Comparison of ENCODE assay signal across 8 cellular contexts in genomic region chr17:77400445-77400870, GRCh38.
DNase-seq lines count a peak whose midpoint lies in the region; ATAC-seq, FAIRE-seq and TF ChIP-seq lines count a peak whose summit lies in the region.

No MANE protein-coding gene starts in this region.

- POLR2A ChIA-PET in AG04450 (lab: Yijun Ruan, JAX) (interaction anchor here (0.5 to 0.8 kb wide), 3 partner anchors 9 to 884 kb away, joined by 3 to 9 read pairs (median 4); no protein-coding TSS in a partner anchor), K562 (lab: Yijun Ruan, JAX) (interaction anchor here (0.5 to 1.9 kb wide), 4 partner anchors 10 to 78 kb away, joined by 3 to 8 read pairs (median 6); no protein-coding TSS in a partner anchor)

- H3K27ac Mint-ChIP-seq in stimulated activated effector memory CD8-positive, alpha-beta T cell treated with anti-CD3 and anti-CD28 coated beads, Interleukin-12 subunit alpha, Interleukin-12 subunit beta, amount 100 ng/mL, for 72 hours, result peak overlapping the region; percentile 92

- no peak overlapping the region for H2BK120ac ChIP-seq in mesenchymal stem cell (ENCODE audit: low read depth, low read length)

- TF ChIP-seq EP300 in K562 (IDR thresholded peaks at IDR 0.05; ENCODE audit: low read length), result no peak

- no peak overlapping the region for H3K4ac ChIP-seq in mesenchymal stem cell (ENCODE audit: low read depth in 1 of 2, low read length in 2 of 2)

- in situ Hi-C loops in K562 (cut with MboI), result no loop called here

- H3K9ac ChIP-seq in K562 (ENCODE audit: insufficient read depth in 1 of 2, low read depth in 2 of 2, low read length in 2 of 2), result peak overlapping the region in 1 of 2 experiments; percentile 61; a peak in 2 of 4 replicates
- H3K9ac ChIP-seq in mesenchymal stem cell (ENCODE audit: low read length), result no peak overlapping the region

- no peak overlapping the region for H3K4me2 ChIP-seq in K562 (ENCODE audit: insufficient read depth, low read length)
- H3K4me2 ChIP-seq in mesenchymal stem cell (ENCODE audit: low read length, poor library complexity, severe bottlenecking), result no peak overlapping the region

- peak overlapping the region; percentile 94 for H3K4me3 Mint-ChIP-seq in stimulated activated effector memory CD8-positive, alpha-beta T cell treated with anti-CD3 and anti-CD28 coated beads, Interleukin-12 subunit alpha, Interleukin-12 subunit beta, amount 100 ng/mL, for 72 hours

- no peaks in the 10 kb centered on the region for H3K9me3 Mint-ChIP-seq in stimulated activated effector memory CD8-positive, alpha-beta T cell treated with anti-CD3 and anti-CD28 coated beads, Interleukin-12 subunit alpha, Interleukin-12 subunit beta, amount 100 ng/mL, for 72 hours

- no peak overlapping the region for H2AK5ac ChIP-seq in mesenchymal stem cell (ENCODE audit: low read length, severe bottlenecking)

- H3K36me3 ChIP-seq in K562 (ENCODE audit: control insufficient read depth, insufficient read depth, low read length) (peaks cover 20% of the 10 kb centered on the region; the same call in 2 of the 3 replicates), mesenchymal stem cell (ENCODE audit: control insufficient read depth in 1 of 2, insufficient read depth in 2 of 2, low read depth in 1 of 2, low read length in 2 of 2) (peaks cover 45 to 59% of the 10 kb centered on the region in 2 experiments)

- ATAC-seq in HG03175 (IDR thresholded peaks at IDR 0.05; ENCODE audit: unreplicated experiment) (peak; percentile 43), K562 (peak; percentile 94), GM21737 (IDR thresholded peaks at IDR 0.05; ENCODE audit: unreplicated experiment) (no peak)
- ATAC-seq in stimulated activated effector memory CD8-positive, alpha-beta T cell treated with anti-CD3 and anti-CD28 coated beads, Interleukin-12 subunit alpha, Interleukin-12 subunit beta, amount 100 ng/mL, for 72 hours, result peak; percentile 79

- intact Hi-C loops in K562 (cut with micrococcal nuclease), result loop anchor here (1.0 kb wide), 1 partner anchor 95 kb away; no protein-coding TSS in a partner anchor

- peaks cover 99% of the 10 kb centered on the region for H3K4me1 Mint-ChIP-seq in stimulated activated effector memory CD8-positive, alpha-beta T cell treated with anti-CD3 and anti-CD28 coated beads, Interleukin-12 subunit alpha, Interleukin-12 subunit beta, amount 100 ng/mL, for 72 hours

- no peak for TF ChIP-seq POLR2A in K562 (conservative IDR thresholded peaks at IDR 0.05)

- no peak overlapping the region for H2AFZ ChIP-seq in K562 (ENCODE audit: low read depth, low read length)
- H2AFZ ChIP-seq in mesenchymal stem cell (ENCODE audit: low read depth, low read length), result no peak overlapping the region

- H3K79me1 ChIP-seq in mesenchymal stem cell (replicated peaks; ENCODE audit: low read length, poor library complexity, severe bottlenecking), result peaks cover 16% of the 10 kb centered on the region

- H3K9me1 ChIP-seq in K562 (ENCODE audit: control insufficient read depth, insufficient read depth, low read length), result peaks cover 13% of the 10 kb centered on the region

- peak overlapping the region in 1 of 2 experiments; percentile 23 for H3K14ac ChIP-seq in mesenchymal stem cell (ENCODE audit: low read length in 2 of 2)

- H3K18ac ChIP-seq in mesenchymal stem cell (ENCODE audit: low read depth in 1 of 2, low read length in 2 of 2), result peak overlapping the region in 1 of 2 experiments; percentile 74

- TF ChIP-seq CTCF in AG04450 (IDR thresholded peaks at IDR 0.05; ENCODE audit: low read depth, low read length), result peak; percentile 33
- peak; percentile 43 to 60 (median 60); a peak in 4 of 6 replicates for TF ChIP-seq CTCF in K562 (IDR thresholded peaks at IDR 0.05 in 2 of 3, conservative IDR thresholded peaks at IDR 0.05 in 1 of 3; ENCODE audit: insufficient read depth in 2 of 3, low read depth in 1 of 3, low read length in 3 of 3)

- H3K36me3 Mint-ChIP-seq in stimulated activated effector memory CD8-positive, alpha-beta T cell treated with anti-CD3 and anti-CD28 coated beads, Interleukin-12 subunit alpha, Interleukin-12 subunit beta, amount 100 ng/mL, for 72 hours, result peaks cover 67% of the 10 kb centered on the region

- no peak overlapping the region for H2BK12ac ChIP-seq in mesenchymal stem cell (ENCODE audit: low read length in 2 of 2)

- no peak overlapping the region for H2BK5ac ChIP-seq in mesenchymal stem cell (ENCODE audit: low read depth, low read length, poor library complexity, severe bottlenecking)

- no peak overlapping the region for H3K23ac ChIP-seq in mesenchymal stem cell (ENCODE audit: low read length in 2 of 2)

- peak overlapping the region; percentile 21 for H4K91ac ChIP-seq in mesenchymal stem cell (ENCODE audit: low read length)

- CTCF ChIA-PET in AG04450 (lab: Charles Lee), result interaction anchor here (0.9 to 1.7 kb wide), 3 partner anchors 37 to 69 kb away, joined by 3 to 8 read pairs (median 6); no protein-coding TSS in a partner anchor
- CTCF ChIA-PET in K562 (lab: Yijun Ruan, JAX; ENCODE audit: low intra/inter-chr PET ratio), result no interaction called here

- peak overlapping the region; percentile 27 for H4K8ac ChIP-seq in mesenchymal stem cell (ENCODE audit: low read length)

- peaks cover 4% of the 10 kb centered on the region; the same call in 1 of the 2 replicates for H3K9me3 ChIP-seq in AG04450 (ENCODE audit: control insufficient read depth, insufficient read depth, low read length)
- H3K9me3 ChIP-seq in K562 (replicated peaks; ENCODE audit: control insufficient read depth, insufficient read depth, low read depth, low read length), result no peaks in the 10 kb centered on the region
- no peaks in the 10 kb centered on the region for H3K9me3 ChIP-seq in mesenchymal stem cell (ENCODE audit: control insufficient read depth, low read length)

- FAIRE-seq in K562 (lab: Jason Lieb, UNC), result no peak

- H4K20me1 ChIP-seq in K562 (replicated peaks; ENCODE audit: control insufficient read depth, insufficient read depth, low read length), result peaks cover 34% of the 10 kb centered on the region

- H3K27ac ChIP-seq in AG04450 (ENCODE audit: low read depth, low read length), result peak overlapping the region; percentile 31
- no peak overlapping the region for H3K27ac ChIP-seq in K562 (ENCODE audit: extremely low read depth, low read depth, low read length)
- H3K27ac ChIP-seq in mesenchymal stem cell (ENCODE audit: low read length, poor library complexity, severe bottlenecking), result no peak overlapping the region

- peak; percentile 37 to 65; a peak in 3 of 4 replicates for TF ChIP-seq RAD21 in K562 (CRISPR knock-in tag; conservative IDR thresholded peaks at IDR 0.05 in 1 of 2, IDR thresholded peaks at IDR 0.05 in 1 of 2)

- no peak overlapping the region for H2BK15ac ChIP-seq in mesenchymal stem cell (ENCODE audit: low read depth, poor library complexity, severe bottlenecking)

- no TSS peak for BruUV-seq in K562 (replicated peaks; lab: Mats Ljungman, UMichigan)

- peaks cover 40% of the 10 kb centered on the region for H3K79me2 ChIP-seq in K562 (ENCODE audit: control insufficient read depth, insufficient read depth, low read length)

- DNase-seq in AG04450 (ENCODE audit: low read depth, low spot score) (no peak), UCSD-AML1 (lab: John Stamatoyannopoulos, UW; ENCODE audit: unreplicated experiment) (peak; percentile 91), K562 (ENCODE audit: extremely low read depth in 1 of 4, low spot score in 3 of 4) (peak; percentile 42 to 63 (median 52)), mesenchymal stem cell (no peak), NCI-H128 (lab: John Stamatoyannopoulos, UW; ENCODE audit: unreplicated experiment) (no peak)
- DNase-seq in stimulated activated effector memory CD8-positive, alpha-beta T cell treated with anti-CD3 and anti-CD28 coated beads, Interleukin-12 subunit alpha, Interleukin-12 subunit beta, amount 100 ng/mL, for 72 hours (ENCODE audit: low spot score in 2 of 2), result peak; percentile 60 to 88

- 70% methylated on average over 7 of the region's 8 CpGs for WGBS in K562 (ENCODE audit: insufficient coverage, low coverage, missing lambda C conversion rate)
- WGBS in mesenchymal stem cell, result 75% methylated on average over 8 of the region's 8 CpGs

- no peaks in the 10 kb centered on the region for H3K27me3 ChIP-seq in AG04450 (ENCODE audit: control insufficient read depth, insufficient read depth, low read length)
- no peaks in the 10 kb centered on the region for H3K27me3 ChIP-seq in K562 (ENCODE audit: control insufficient read depth in 2 of 2, insufficient read depth in 2 of 2, low read length in 2 of 2)
- H3K27me3 ChIP-seq in mesenchymal stem cell (ENCODE audit: control insufficient read depth in 1 of 2, insufficient read depth in 1 of 2, low read length in 2 of 2), result no peaks in the 10 kb centered on the region

- no peak overlapping the region for H3K4me3 ChIP-seq in AG04450 (ENCODE audit: low read depth, low read length)
- H3K4me3 ChIP-seq in K562, result no peak overlapping the region
- H3K4me3 ChIP-seq in mesenchymal stem cell (ENCODE audit: insufficient read depth in 1 of 2, low read depth in 1 of 2, low read length in 2 of 2), result no peak overlapping the region

- H3K4me1 ChIP-seq in K562 (replicated peaks in 1 of 2; ENCODE audit: control insufficient read depth in 2 of 2, insufficient read depth in 2 of 2, low read length in 2 of 2) (peaks cover 0 to 20% of the 10 kb centered on the region in 2 experiments; a peak in 2 of 5 replicates), mesenchymal stem cell (ENCODE audit: control insufficient read depth, insufficient read depth, low read depth, low read length) (peaks cover 53% of the 10 kb centered on the region)

TF ChIP-seq in K562, 482 proteins besides CTCF, POLR2A, EP300 and RAD21:
- TF ChIP-seq CREM (IDR thresholded peaks at IDR 0.05; ENCODE audit: low read depth) (0 out of 2 replicates have a peak, but pooled peaks have one; percentile 22), SMC3 (conservative IDR thresholded peaks at IDR 0.05; ENCODE audit: insufficient read depth, low read depth, low read length) (peak; percentile 49), LCOR (CRISPR knock-in tag; IDR thresholded peaks at IDR 0.05) (no peak)

Comparison
In these comparisons a context has a peak if more than half of its experiments do, and no peak if none do; other contexts are left out.
1. DNase-seq: peak in UCSD-AML1 (single experiment), K562 (4 of 4) and stimulated activated effector memory CD8-positive, alpha-beta T cell treated with anti-CD3 and anti-CD28 coated beads, Interleukin-12 subunit alpha, Interleukin-12 subunit beta, amount 100 ng/mL, for 72 hours (2 of 2); none in AG04450 (single experiment), mesenchymal stem cell (single experiment) and NCI-H128 (single experiment).